Comparison of ENCODE assay signal across 15 cellular contexts in genomic region chr4:168712316-168712855, GRCh38.
DNase-seq lines count a peak whose midpoint lies in the region; ATAC-seq and TF ChIP-seq lines count a peak whose summit lies in the region.
"Had no signal": no experiment of that assay in that cellular context is flagged by ENCODE, and none has a peak within 500 bp of the region (broad histone marks: within the 10 kb centered on the region; RNA-seq: fewer than 3 reads in every experiment).

No MANE protein-coding gene starts in this region.

- H3K27ac Mint-ChIP-seq in immature natural killer cell, result peak overlapping the region in 5 of 6 donors; percentile 82 to 91 (median 85)
- H3K27ac Mint-ChIP-seq: stimulated activated naive CD8-positive, alpha-beta T cell treated with anti-CD3 and anti-CD28 coated beads, Interleukin-15, amount 100 ng/mL, for 72 hours had no signal

- H3K9ac ChIP-seq in BLaER1 treated with 17β-estradiol and CSF1 and Interleukin-3, amounts not matched to agents 10 nM and 100 nM, result peak overlapping the region in 8 of 11 experiments; percentile 5 to 65 (median 42); a peak in 11 of 22 replicates
- H3K9ac ChIP-seq in skeletal muscle satellite cell (ENCODE audit: low read depth, low read length), result peak overlapping the region; percentile 73

- ATAC-seq in RWPE2 (ENCODE audit: low read depth) (no peak), sciatic nerve (no peak)

- peaks cover 0 to 7% (median 0%) of the 10 kb centered on the region in 3 donors for H3K27me3 Mint-ChIP-seq in immature natural killer cell (ENCODE audit: low read depth in 3 of 3)
- H3K27me3 Mint-ChIP-seq: stimulated activated naive CD8-positive, alpha-beta T cell treated with anti-CD3 and anti-CD28 coated beads, Interleukin-15, amount 100 ng/mL, for 72 hours had no signal

- H3K4me1 Mint-ChIP-seq in immature natural killer cell, result peaks cover 25 to 29% of the 10 kb centered on the region in 2 donors

- H3K4me1 ChIP-seq in BLaER1 treated with 17β-estradiol and CSF1 and Interleukin-3, amounts not matched to agents 10 nM and 100 nM, result peaks cover 23 to 71% (median 40%) of the 10 kb centered on the region in 10 experiments
- H3K4me1 ChIP-seq in RWPE2 (ENCODE audit: insufficient read depth, poor library complexity, severe bottlenecking), result peaks cover 12% of the 10 kb centered on the region
- peaks cover 69% of the 10 kb centered on the region for H3K4me1 ChIP-seq in skeletal muscle satellite cell (ENCODE audit: control insufficient read depth, insufficient read depth, low read length)
- H3K4me1 ChIP-seq: prostate gland had no signal

- no peaks in the 10 kb centered on the region for H4K20me1 ChIP-seq in BLaER1 treated with 17β-estradiol and CSF1 and Interleukin-3, amounts not matched to agents 10 nM and 100 nM

- TF ChIP-seq CTCF in RWPE2 (IDR thresholded peaks at IDR 0.05; ENCODE audit: poor library complexity, severe bottlenecking), result no peak

- no peaks in the 10 kb centered on the region for H3K9me3 Mint-ChIP-seq in immature natural killer cell
- H3K9me3 Mint-ChIP-seq: stimulated activated naive CD8-positive, alpha-beta T cell treated with anti-CD3 and anti-CD28 coated beads, Interleukin-15, amount 100 ng/mL, for 72 hours had no signal

- no peak for DNase-seq in RWPE2 (ENCODE audit: low spot score)
- no peak for DNase-seq in immature natural killer cell
- DNase-seq in DMS53 (lab: John Stamatoyannopoulos, UW), result no peak
- no peak for DNase-seq in head of caudate nucleus
- DNase-seq in sciatic nerve (ENCODE audit: low spot score), result no peak
- DNase-seq in substantia nigra (lab: John Stamatoyannopoulos, UW), result no peak
- DNase-seq: AML-193; Calu3; left ventricle myocardium superior; NCI-H1694 treated with DMSO at 0.1 percent for 48 hours; SHP77; stimulated activated naive CD8-positive, alpha-beta T cell treated with anti-CD3 and anti-CD28 coated beads, Interleukin-15, amount 100 ng/mL, for 72 hours had no signal

- intact Hi-C loops in head of caudate nucleus (cut with DNase I), result no loop called here
- intact Hi-C loops in sciatic nerve (cut with DNase I), result loop anchor here (5.0 kb wide), 1 partner anchor 205 kb away; no protein-coding TSS in a partner anchor

- peak overlapping the region; percentile 43 to 84 (median 70) for H3K4me2 ChIP-seq in BLaER1 treated with 17β-estradiol and CSF1 and Interleukin-3, amounts not matched to agents 10 nM and 100 nM
- peak overlapping the region; percentile 41 for H3K4me2 ChIP-seq in skeletal muscle satellite cell (ENCODE audit: low read length)

- H3K36me3 ChIP-seq in BLaER1 treated with 17β-estradiol and CSF1 and Interleukin-3, amounts not matched to agents 10 nM and 100 nM, result no peaks in the 10 kb centered on the region
- H3K36me3 ChIP-seq in RWPE2 (ENCODE audit: low read depth) (peaks cover 4% of the 10 kb centered on the region), skeletal muscle satellite cell (ENCODE audit: insufficient read depth, low read length) (peaks cover 49% of the 10 kb centered on the region)
- H3K36me3 ChIP-seq: prostate gland had no signal

- peak overlapping the region in 3 of 5 donors; percentile 22 to 65 (median 36) for H3K4me3 Mint-ChIP-seq in immature natural killer cell
- H3K4me3 Mint-ChIP-seq: stimulated activated naive CD8-positive, alpha-beta T cell treated with anti-CD3 and anti-CD28 coated beads, Interleukin-15, amount 100 ng/mL, for 72 hours had no signal

- peak overlapping the region in 9 of 11 experiments; percentile 43 to 87 (median 69); a peak in 18 of 22 replicates for H3K27ac ChIP-seq in BLaER1 treated with 17β-estradiol and CSF1 and Interleukin-3, amounts not matched to agents 10 nM and 100 nM
- H3K27ac ChIP-seq in RWPE2 (ENCODE audit: poor library complexity, severe bottlenecking), result peak overlapping the region; percentile 24
- no peak overlapping the region for H3K27ac ChIP-seq in substantia nigra (ENCODE audit: low read depth, low read length, poor library complexity, severe bottlenecking)

- 0 out of 22 replicates have a peak, but pooled peaks cover 0 to 8% (median 0%) of the 10 kb centered on the region in 11 experiments for H3K9me3 ChIP-seq in BLaER1 treated with 17β-estradiol and CSF1 and Interleukin-3, amounts not matched to agents 10 nM and 100 nM (replicated peaks in 1 of 11)
- no peaks in the 10 kb centered on the region for H3K9me3 ChIP-seq in RWPE2 (ENCODE audit: severe bottlenecking)
- H3K9me3 ChIP-seq in skeletal muscle satellite cell (replicated peaks; ENCODE audit: low read length), result no peaks in the 10 kb centered on the region
- H3K9me3 ChIP-seq: prostate gland had no signal

- no peaks in the 10 kb centered on the region for H3K27me3 ChIP-seq in BLaER1 treated with 17β-estradiol and CSF1 and Interleukin-3, amounts not matched to agents 10 nM and 100 nM
- H3K27me3 ChIP-seq in RWPE2 (ENCODE audit: insufficient read depth, poor library complexity, severe bottlenecking) (no peaks in the 10 kb centered on the region), skeletal muscle satellite cell (ENCODE audit: control insufficient read depth, insufficient read depth, low read length) (no peaks in the 10 kb centered on the region)

- H3K4me3 ChIP-seq in BLaER1 treated with 17β-estradiol and CSF1 and Interleukin-3, amounts not matched to agents 10 nM and 100 nM, result peak overlapping the region in 4 of 10 experiments; percentile 16 to 52 (median 44); a peak in 6 of 20 replicates
- H3K4me3 ChIP-seq in RWPE2 (ENCODE audit: severe bottlenecking) (no peak overlapping the region), skeletal muscle satellite cell (ENCODE audit: low read length) (peak overlapping the region; percentile 29)
- H3K4me3 ChIP-seq: prostate gland had no signal

- H3K36me3 Mint-ChIP-seq in immature natural killer cell, result no peaks in the 10 kb centered on the region
